ENCODE assay signal across 27 cellular contexts in genomic region chr4:184774152-184774551, GRCh38.
"Had no signal": no experiment of that assay in that cellular context is flagged by ENCODE, and none has a peak within 500 bp of the region (broad histone marks: within the 10 kb centered on the region; RNA-seq: fewer than 3 reads in every experiment).

No MANE protein-coding gene starts in this region.

- H3K4me1 Mint-ChIP-seq: endodermal cell had no signal

- H3K4me3 Mint-ChIP-seq: dendritic cell treated with granulocyte-macrophage colony-stimulating factor and Interleukin-4, amounts not matched to agents 40 ng/mL and 50 ng/mL, for 4 days; effector memory CD8-positive, alpha-beta T cell; endodermal cell had no signal

- H3K4me3 ChIP-seq: colonic mucosa, coronary artery, dorsolateral prefrontal cortex, esophagus muscularis mucosa, esophagus squamous epithelium, gastrocnemius medialis, gastroesophageal sphincter, heart left ventricle, heart right ventricle had no signal

- DNase-seq: colonic mucosa; cortex of kidney; dermis blood vessel endothelial cell; dorsolateral prefrontal cortex; effector CD4-positive, alpha-beta T cell; effector CD8-positive, alpha-beta T cell; effector memory CD4-positive, alpha-beta T cell; effector memory CD8-positive, alpha-beta T cell; endodermal cell; erythroblast; esophagus squamous epithelium; foreskin fibroblast; foreskin keratinocyte; gastrocnemius medialis; glutamatergic neuron; heart left ventricle; heart right ventricle had no signal

- FAIRE-seq: colon, endometrium, endothelial cell of umbilical vein, frontal cortex had no signal

- ATAC-seq: effector memory CD8-positive, alpha-beta T cell; esophagus mucosa; foreskin keratinocyte; gastrocnemius medialis; gastroesophageal sphincter; heart left ventricle; heart right ventricle had no signal

- H3K27me3 ChIP-seq: colonic mucosa, dorsolateral prefrontal cortex, esophagus muscularis mucosa, esophagus squamous epithelium, foreskin keratinocyte, gastrocnemius medialis, gastroesophageal sphincter, heart left ventricle, heart right ventricle had no signal

- H3K27ac ChIP-seq: colonic mucosa, coronary artery, dorsolateral prefrontal cortex, epithelial cell of prostate, esophagus muscularis mucosa, esophagus squamous epithelium, foreskin keratinocyte, gastrocnemius medialis, gastroesophageal sphincter, heart left ventricle, heart right ventricle had no signal

- H3K9me3 Mint-ChIP-seq: dendritic cell treated with granulocyte-macrophage colony-stimulating factor and Interleukin-4, amounts not matched to agents 40 ng/mL and 50 ng/mL, for 4 days; effector memory CD8-positive, alpha-beta T cell had no signal

- H3K27ac Mint-ChIP-seq: dendritic cell treated with granulocyte-macrophage colony-stimulating factor and Interleukin-4, amounts not matched to agents 40 ng/mL and 50 ng/mL, for 4 days; effector memory CD8-positive, alpha-beta T cell; endodermal cell had no signal

- H3K4me1 ChIP-seq: colonic mucosa, foreskin keratinocyte, gastroesophageal sphincter had no signal

- H3K27me3 Mint-ChIP-seq: dendritic cell treated with granulocyte-macrophage colony-stimulating factor and Interleukin-4, amounts not matched to agents 40 ng/mL and 50 ng/mL, for 4 days; effector memory CD8-positive, alpha-beta T cell had no signal

- H3K9me3 ChIP-seq: colonic mucosa, esophagus muscularis mucosa, esophagus squamous epithelium, gastrocnemius medialis, gastroesophageal sphincter, heart left ventricle, heart right ventricle had no signal

- H3K36me3 ChIP-seq: colonic mucosa had no signal
